In genomic region chr17:7018331-7018964, GRCh38 we compare ENCODE assay signal across 2 cellular contexts.
TF ChIP-seq lines count a peak whose summit lies in the region.

No MANE protein-coding gene starts in this region.

TF ChIP-seq in liver, 16 proteins besides CTCF, POLR2A, EP300 and RAD21:
- TF ChIP-seq NR2F2 (IDR thresholded peaks at IDR 0.05): peak; percentile 43
- TF ChIP-seq, protein P1, sequence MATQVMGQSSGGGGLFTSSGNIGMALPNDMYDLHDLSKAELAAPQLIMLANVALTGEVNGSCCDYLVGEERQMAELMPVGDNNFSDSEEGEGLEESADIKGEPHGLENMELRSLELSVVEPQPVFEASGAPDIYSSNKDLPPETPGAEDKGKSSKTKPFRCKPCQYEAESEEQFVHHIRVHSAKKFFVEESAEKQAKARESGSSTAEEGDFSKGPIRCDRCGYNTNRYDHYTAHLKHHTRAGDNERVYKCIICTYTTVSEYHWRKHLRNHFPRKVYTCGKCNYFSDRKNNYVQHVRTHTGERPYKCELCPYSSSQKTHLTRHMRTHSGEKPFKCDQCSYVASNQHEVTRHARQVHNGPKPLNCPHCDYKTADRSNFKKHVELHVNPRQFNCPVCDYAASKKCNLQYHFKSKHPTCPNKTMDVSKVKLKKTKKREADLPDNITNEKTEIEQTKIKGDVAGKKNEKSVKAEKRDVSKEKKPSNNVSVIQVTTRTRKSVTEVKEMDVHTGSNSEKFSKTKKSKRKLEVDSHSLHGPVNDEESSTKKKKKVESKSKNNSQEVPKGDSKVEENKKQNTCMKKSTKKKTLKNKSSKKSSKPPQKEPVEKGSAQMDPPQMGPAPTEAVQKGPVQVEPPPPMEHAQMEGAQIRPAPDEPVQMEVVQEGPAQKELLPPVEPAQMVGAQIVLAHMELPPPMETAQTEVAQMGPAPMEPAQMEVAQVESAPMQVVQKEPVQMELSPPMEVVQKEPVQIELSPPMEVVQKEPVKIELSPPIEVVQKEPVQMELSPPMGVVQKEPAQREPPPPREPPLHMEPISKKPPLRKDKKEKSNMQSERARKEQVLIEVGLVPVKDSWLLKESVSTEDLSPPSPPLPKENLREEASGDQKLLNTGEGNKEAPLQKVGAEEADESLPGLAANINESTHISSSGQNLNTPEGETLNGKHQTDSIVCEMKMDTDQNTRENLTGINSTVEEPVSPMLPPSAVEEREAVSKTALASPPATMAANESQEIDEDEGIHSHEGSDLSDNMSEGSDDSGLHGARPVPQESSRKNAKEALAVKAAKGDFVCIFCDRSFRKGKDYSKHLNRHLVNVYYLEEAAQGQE (IDR thresholded peaks at IDR 0.05): no peak
- no peak for TF ChIP-seq FOXA2 (IDR thresholded peaks at IDR 0.05)
- TF ChIP-seq YY1 (IDR thresholded peaks at IDR 0.05): peak; percentile 61
- TF ChIP-seq, protein P2, sequence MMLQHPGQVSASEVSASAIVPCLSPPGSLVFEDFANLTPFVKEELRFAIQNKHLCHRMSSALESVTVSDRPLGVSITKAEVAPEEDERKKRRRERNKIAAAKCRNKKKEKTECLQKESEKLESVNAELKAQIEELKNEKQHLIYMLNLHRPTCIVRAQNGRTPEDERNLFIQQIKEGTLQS (IDR thresholded peaks at IDR 0.05): no peak
- TF ChIP-seq JUND (IDR thresholded peaks at IDR 0.05): no peak
- TF ChIP-seq, protein P3, sequence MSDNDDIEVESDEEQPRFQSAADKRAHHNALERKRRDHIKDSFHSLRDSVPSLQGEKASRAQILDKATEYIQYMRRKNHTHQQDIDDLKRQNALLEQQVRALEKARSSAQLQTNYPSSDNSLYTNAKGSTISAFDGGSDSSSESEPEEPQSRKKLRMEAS (IDR thresholded peaks at IDR 0.05): no peak
- no peak for TF ChIP-seq HNF4A (conservative IDR thresholded peaks at IDR 0.05)
- TF ChIP-seq EGR1 (IDR thresholded peaks at IDR 0.05; ENCODE audit: low read depth in 2 of 2): no peak
- TF ChIP-seq HNF4G (IDR thresholded peaks at IDR 0.05): no peak
- no peak for TF ChIP-seq FOXA1 (IDR thresholded peaks at IDR 0.05)
- TF ChIP-seq TAF1 (conservative IDR thresholded peaks at IDR 0.05): no peak
- TF ChIP-seq SP1 (IDR thresholded peaks at IDR 0.05): no peak
- no peak for TF ChIP-seq ZBTB33 (IDR thresholded peaks at IDR 0.05)
- TF ChIP-seq GABPA (IDR thresholded peaks at IDR 0.05 in 1 of 2, conservative IDR thresholded peaks at IDR 0.05 in 1 of 2): peak; percentile 43 to 65
- no peak for TF ChIP-seq RXRA (IDR thresholded peaks at IDR 0.05)

TF ChIP-seq in HepG2, 621 proteins besides CTCF, POLR2A, EP300 and RAD21:
- TF ChIP-seq HMGXB3 (CRISPR knock-in tag; IDR thresholded peaks at IDR 0.05; ENCODE audit: borderline replicate concordance) (no peak), ZNF740 (CRISPR knock-in tag; IDR thresholded peaks at IDR 0.05) (no peak), ZNF577 (CRISPR knock-in tag; IDR thresholded peaks at IDR 0.05; ENCODE audit: borderline replicate concordance, low read depth) (no peak), PLRG1 (conservative IDR thresholded peaks at IDR 0.05) (no peak), ZFP36 (IDR thresholded peaks at IDR 0.05; ENCODE audit: borderline replicate concordance, low read depth, low read length, partially characterized antibody) (no peak), MNT (IDR thresholded peaks at IDR 0.05) (no peak), SSRP1 (CRISPR knock-in tag; IDR thresholded peaks at IDR 0.05) (no peak), XBP1 (CRISPR knock-in tag; IDR thresholded peaks at IDR 0.05) (no peak), MYC (CRISPR knock-in tag; IDR thresholded peaks at IDR 0.05; ENCODE audit: borderline replicate concordance) (no peak), ZNF274 (CRISPR knock-in tag; IDR thresholded peaks at IDR 0.05) (no peak), KDM2A (CRISPR knock-in tag; IDR thresholded peaks at IDR 0.05; ENCODE audit: borderline replicate concordance, low read depth) (no peak)
